Comparison of ENCODE assay signal across 2 cellular contexts in the genomic region with DNA sequence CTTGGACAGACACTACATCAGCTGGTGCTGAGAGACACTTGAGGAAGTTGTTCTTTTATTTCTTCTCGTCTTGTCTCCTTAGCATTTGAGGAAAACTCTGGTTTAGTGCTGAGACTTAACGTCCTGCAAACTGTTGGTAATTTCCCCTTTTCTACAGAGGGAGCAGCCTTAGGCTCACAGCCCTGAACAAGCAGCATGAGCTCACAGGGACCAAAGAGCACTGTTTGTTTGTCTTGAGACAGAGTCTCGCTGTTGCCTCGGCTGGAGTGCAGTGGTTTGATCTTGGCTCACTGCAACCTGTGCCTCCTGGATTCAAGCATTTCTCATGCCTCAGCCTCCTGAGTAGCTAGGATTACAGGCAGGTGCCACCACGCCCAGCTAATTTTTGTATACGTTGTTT.
TF ChIP-seq lines count a peak whose summit lies in the region.

No MANE protein-coding gene starts in this region.

TF ChIP-seq in HepG2, 621 proteins besides CTCF, POLR2A, EP300 and RAD21 (continues in another document):
- TF ChIP-seq POGK (CRISPR knock-in tag; conservative IDR thresholded peaks at IDR 0.05) (no peak), SALL2 (CRISPR knock-in tag; IDR thresholded peaks at IDR 0.05) (no peak), ZFP37 (CRISPR knock-in tag; IDR thresholded peaks at IDR 0.05; ENCODE audit: borderline replicate concordance) (no peak; the same call in 1 of the 2 replicates), JUND (CRISPR knock-in tag; IDR thresholded peaks at IDR 0.05) (peak; percentile 80), ZNF274 (CRISPR knock-in tag; IDR thresholded peaks at IDR 0.05) (no peak), KLF9 (CRISPR knock-in tag; IDR thresholded peaks at IDR 0.05; ENCODE audit: low read depth) (no peak), ZNF44 (CRISPR knock-in tag; IDR thresholded peaks at IDR 0.05) (no peak), PHF5A (CRISPR knock-in tag; IDR thresholded peaks at IDR 0.05; ENCODE audit: low read depth, unreplicated experiment) (no peak), ZNF292 (CRISPR knock-in tag; IDR thresholded peaks at IDR 0.05; ENCODE audit: borderline replicate concordance, low read depth) (peak; percentile 94; the same call in 1 of the 2 replicates), MIER3 (CRISPR knock-in tag; IDR thresholded peaks at IDR 0.05; ENCODE audit: borderline replicate concordance) (peak; percentile 42; the same call in 1 of the 2 replicates), HNF4A (CRISPR knock-in tag; IDR thresholded peaks at IDR 0.05) (peak; percentile 93), ZNF3 (CRISPR knock-in tag; IDR thresholded peaks at IDR 0.05) (no peak), AGO2 (optimal IDR thresholded peaks at IDR 0.05; ENCODE audit: low read depth, low read length) (no peak), HOXA3 (CRISPR knock-in tag; IDR thresholded peaks at IDR 0.05) (peak; percentile 55; the same call in 1 of the 2 replicates), ELF3 (CRISPR knock-in tag; IDR thresholded peaks at IDR 0.05) (0 out of 2 replicates have a peak, but pooled peaks have one; percentile 47), ZBTB44 (CRISPR knock-in tag; IDR thresholded peaks at IDR 0.05) (no peak), ZNF652 (CRISPR knock-in tag; IDR thresholded peaks at IDR 0.05; ENCODE audit: borderline replicate concordance, low read depth) (no peak), FOXP4 (CRISPR knock-in tag; IDR thresholded peaks at IDR 0.05) (no peak), SALL1 (CRISPR knock-in tag; IDR thresholded peaks at IDR 0.05) (peak; percentile 77)
- TF ChIP-seq, protein P1, sequence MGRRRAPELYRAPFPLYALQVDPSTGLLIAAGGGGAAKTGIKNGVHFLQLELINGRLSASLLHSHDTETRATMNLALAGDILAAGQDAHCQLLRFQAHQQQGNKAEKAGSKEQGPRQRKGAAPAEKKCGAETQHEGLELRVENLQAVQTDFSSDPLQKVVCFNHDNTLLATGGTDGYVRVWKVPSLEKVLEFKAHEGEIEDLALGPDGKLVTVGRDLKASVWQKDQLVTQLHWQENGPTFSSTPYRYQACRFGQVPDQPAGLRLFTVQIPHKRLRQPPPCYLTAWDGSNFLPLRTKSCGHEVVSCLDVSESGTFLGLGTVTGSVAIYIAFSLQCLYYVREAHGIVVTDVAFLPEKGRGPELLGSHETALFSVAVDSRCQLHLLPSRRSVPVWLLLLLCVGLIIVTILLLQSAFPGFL (CRISPR knock-in tag; IDR thresholded peaks at IDR 0.05): no peak
- TF ChIP-seq, protein P2, sequence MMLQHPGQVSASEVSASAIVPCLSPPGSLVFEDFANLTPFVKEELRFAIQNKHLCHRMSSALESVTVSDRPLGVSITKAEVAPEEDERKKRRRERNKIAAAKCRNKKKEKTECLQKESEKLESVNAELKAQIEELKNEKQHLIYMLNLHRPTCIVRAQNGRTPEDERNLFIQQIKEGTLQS (CRISPR knock-in tag; IDR thresholded peaks at IDR 0.05): 0 out of 2 replicates have a peak, but pooled peaks have one; percentile 47

TF ChIP-seq in SK-N-SH, 30 proteins besides CTCF, POLR2A, EP300 and RAD21:
- TF ChIP-seq NFIC (IDR thresholded peaks at IDR 0.05; ENCODE audit: borderline replicate concordance): no peak
- TF ChIP-seq TEAD4 (IDR thresholded peaks at IDR 0.05; ENCODE audit: borderline replicate concordance, insufficient read depth): no peak
- no peak for TF ChIP-seq EZH2phosphoT487 (IDR thresholded peaks at IDR 0.05; ENCODE audit: borderline replicate concordance, low read depth)
- TF ChIP-seq SIN3A (IDR thresholded peaks at IDR 0.05; ENCODE audit: borderline replicate concordance, low read depth, low read length): no peak
- TF ChIP-seq, protein P3, sequence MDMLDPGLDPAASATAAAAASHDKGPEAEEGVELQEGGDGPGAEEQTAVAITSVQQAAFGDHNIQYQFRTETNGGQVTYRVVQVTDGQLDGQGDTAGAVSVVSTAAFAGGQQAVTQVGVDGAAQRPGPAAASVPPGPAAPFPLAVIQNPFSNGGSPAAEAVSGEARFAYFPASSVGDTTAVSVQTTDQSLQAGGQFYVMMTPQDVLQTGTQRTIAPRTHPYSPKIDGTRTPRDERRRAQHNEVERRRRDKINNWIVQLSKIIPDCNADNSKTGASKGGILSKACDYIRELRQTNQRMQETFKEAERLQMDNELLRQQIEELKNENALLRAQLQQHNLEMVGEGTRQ (IDR thresholded peaks at IDR 0.05; ENCODE audit: borderline replicate concordance, low read depth, low read length): no peak
- no peak for TF ChIP-seq GABPA (IDR thresholded peaks at IDR 0.05; ENCODE audit: low read depth)
- no peak for TF ChIP-seq MEF2A (IDR thresholded peaks at IDR 0.05; ENCODE audit: borderline replicate concordance, low read depth)
- no peak for TF ChIP-seq CHD2 (IDR thresholded peaks at IDR 0.05; ENCODE audit: low read length, partially characterized antibody)
- TF ChIP-seq RXRA (IDR thresholded peaks at IDR 0.05; ENCODE audit: borderline replicate concordance, low read depth): no peak
- TF ChIP-seq, protein P4, sequence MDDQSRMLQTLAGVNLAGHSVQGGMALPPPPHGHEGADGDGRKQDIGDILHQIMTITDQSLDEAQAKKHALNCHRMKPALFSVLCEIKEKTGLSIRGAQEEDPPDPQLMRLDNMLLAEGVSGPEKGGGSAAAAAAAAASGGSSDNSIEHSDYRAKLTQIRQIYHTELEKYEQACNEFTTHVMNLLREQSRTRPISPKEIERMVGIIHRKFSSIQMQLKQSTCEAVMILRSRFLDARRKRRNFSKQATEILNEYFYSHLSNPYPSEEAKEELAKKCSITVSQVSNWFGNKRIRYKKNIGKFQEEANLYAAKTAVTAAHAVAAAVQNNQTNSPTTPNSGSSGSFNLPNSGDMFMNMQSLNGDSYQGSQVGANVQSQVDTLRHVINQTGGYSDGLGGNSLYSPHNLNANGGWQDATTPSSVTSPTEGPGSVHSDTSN (IDR thresholded peaks at IDR 0.05): no peak
- no peak for TF ChIP-seq FOXM1 (IDR thresholded peaks at IDR 0.05; ENCODE audit: low read depth)
- no peak for TF ChIP-seq RFX5 (IDR thresholded peaks at IDR 0.05; ENCODE audit: low read length)
- TF ChIP-seq GATA2 (CRISPR knock-in tag; IDR thresholded peaks at IDR 0.05): no peak
- TF ChIP-seq RCOR1 (IDR thresholded peaks at IDR 0.05; ENCODE audit: low read length): no peak
- TF ChIP-seq YY1 (IDR thresholded peaks at IDR 0.05; ENCODE audit: low read depth): no peak
- TF ChIP-seq, protein P5, sequence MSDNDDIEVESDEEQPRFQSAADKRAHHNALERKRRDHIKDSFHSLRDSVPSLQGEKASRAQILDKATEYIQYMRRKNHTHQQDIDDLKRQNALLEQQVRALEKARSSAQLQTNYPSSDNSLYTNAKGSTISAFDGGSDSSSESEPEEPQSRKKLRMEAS (IDR thresholded peaks at IDR 0.05; ENCODE audit: low read depth): no peak
- TF ChIP-seq, protein P6, sequence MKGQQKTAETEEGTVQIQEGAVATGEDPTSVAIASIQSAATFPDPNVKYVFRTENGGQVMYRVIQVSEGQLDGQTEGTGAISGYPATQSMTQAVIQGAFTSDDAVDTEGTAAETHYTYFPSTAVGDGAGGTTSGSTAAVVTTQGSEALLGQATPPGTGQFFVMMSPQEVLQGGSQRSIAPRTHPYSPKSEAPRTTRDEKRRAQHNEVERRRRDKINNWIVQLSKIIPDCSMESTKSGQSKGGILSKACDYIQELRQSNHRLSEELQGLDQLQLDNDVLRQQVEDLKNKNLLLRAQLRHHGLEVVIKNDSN (IDR thresholded peaks at IDR 0.05; ENCODE audit: borderline replicate concordance, low read depth): no peak
